10 cellular contexts compared by ENCODE assay signal in the genomic region with DNA sequence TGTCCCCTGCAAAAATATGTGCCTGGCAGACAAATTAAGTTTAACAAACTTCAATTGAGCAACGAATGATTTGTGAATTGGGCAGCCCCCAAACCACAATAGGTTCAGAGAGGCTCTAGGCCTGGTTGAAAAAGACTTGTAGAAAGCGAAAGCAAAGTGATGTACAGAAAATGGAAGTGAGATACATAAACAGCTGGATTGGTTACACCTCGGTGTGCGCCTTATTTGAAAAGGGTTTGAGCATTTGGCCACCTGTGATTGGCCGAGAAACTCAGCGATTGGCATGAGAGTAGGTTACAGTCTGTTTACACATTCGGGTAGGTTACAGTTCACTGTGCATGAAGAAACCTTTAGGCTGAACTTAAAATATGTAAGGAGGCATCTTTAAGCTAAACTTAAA.
DNase-seq lines count a peak whose midpoint lies in the region; ATAC-seq and TF ChIP-seq lines count a peak whose summit lies in the region.
"Had no signal": no experiment of that assay in that cellular context is flagged by ENCODE, and none has a peak within 500 bp of the region (broad histone marks: within the 10 kb centered on the region; RNA-seq: fewer than 3 reads in every experiment).

No MANE protein-coding gene starts in this region.

- no peaks in the 10 kb centered on the region for H3K27me3 Mint-ChIP-seq in activated CD8-positive, alpha-beta memory T cell treated with anti-CD3 and anti-CD28 coated beads, Interleukin-2, amount 10 ng/mL, durations not matched to agents 7 days and 5 days

- H3K36me3 ChIP-seq in WERI-Rb-1: no peaks in the 10 kb centered on the region
- H3K36me3 ChIP-seq: neural progenitor cell had no signal

- ATAC-seq in activated CD8-positive, alpha-beta memory T cell treated with anti-CD3 and anti-CD28 coated beads, Interleukin-2, amount 10 ng/mL, durations not matched to agents 7 days and 5 days: no peak
- ATAC-seq in HG02571 (IDR thresholded peaks at IDR 0.05; ENCODE audit: unreplicated experiment): peak; percentile 70
- ATAC-seq in HG03439 (IDR thresholded peaks at IDR 0.05; ENCODE audit: unreplicated experiment): peak; percentile 74

- H3K27ac ChIP-seq in WERI-Rb-1: no peak overlapping the region
- H3K27ac ChIP-seq: neural progenitor cell had no signal

- H3K4me3 Mint-ChIP-seq in activated CD8-positive, alpha-beta memory T cell treated with anti-CD3 and anti-CD28 coated beads, Interleukin-2, amount 10 ng/mL, durations not matched to agents 7 days and 5 days: no peak overlapping the region
- H3K4me3 Mint-ChIP-seq: neural progenitor cell had no signal

- no peak for TF ChIP-seq CTCF in WERI-Rb-1 (IDR thresholded peaks at IDR 0.05; ENCODE audit: low read depth, low read length)

- H3K4me1 Mint-ChIP-seq in activated CD8-positive, alpha-beta memory T cell treated with anti-CD3 and anti-CD28 coated beads, Interleukin-2, amount 10 ng/mL, durations not matched to agents 7 days and 5 days: peaks cover 7% of the 10 kb centered on the region

- CTCF ChIA-PET in activated CD8-positive, alpha-beta memory T cell treated with anti-CD3 and anti-CD28 coated beads, Interleukin-2, amount 10 ng/mL, durations not matched to agents 7 days and 5 days (lab: Charles Lee): no interaction called here

- DNase-seq in activated CD8-positive, alpha-beta memory T cell treated with anti-CD3 and anti-CD28 coated beads, Interleukin-2, amount 10 ng/mL, durations not matched to agents 7 days and 5 days: no peak
- DNase-seq in activated CD8-positive, alpha-beta memory T cell treated with anti-CD3 and anti-CD28 coated beads, Interleukin-2, amount 50 U/mL, for 4 hours: no peak
- DNase-seq in WERI-Rb-1 (no peak), amygdala (lab: John Stamatoyannopoulos, UW) (no peak), AG08396 (ENCODE audit: low spot score) (no peak), epidermal melanocyte (ENCODE audit: insufficient read length, low spot score) (no peak)
- DNase-seq: NCI-H748 treated with DMSO at 0.1 percent for 48 hours had no signal

- no peaks in the 10 kb centered on the region for H3K36me3 Mint-ChIP-seq in activated CD8-positive, alpha-beta memory T cell treated with anti-CD3 and anti-CD28 coated beads, Interleukin-2, amount 10 ng/mL, durations not matched to agents 7 days and 5 days
- H3K36me3 Mint-ChIP-seq: neural progenitor cell had no signal

- no peak overlapping the region for H3K4me3 ChIP-seq in WERI-Rb-1 (ENCODE audit: low read depth, low read length)
- H3K4me3 ChIP-seq: neural progenitor cell had no signal

- peaks cover 3% of the 10 kb centered on the region for H3K27me3 ChIP-seq in WERI-Rb-1 (ENCODE audit: insufficient read depth, low read depth, severe bottlenecking)
- H3K27me3 ChIP-seq: neural progenitor cell had no signal

- H3K9me3 Mint-ChIP-seq in activated CD8-positive, alpha-beta memory T cell treated with anti-CD3 and anti-CD28 coated beads, Interleukin-2, amount 10 ng/mL, durations not matched to agents 7 days and 5 days (ENCODE audit: low read depth): no peaks in the 10 kb centered on the region
- H3K9me3 Mint-ChIP-seq: neural progenitor cell had no signal

- H3K9me3 ChIP-seq in WERI-Rb-1 (ENCODE audit: severe bottlenecking): no peaks in the 10 kb centered on the region

- peak overlapping the region; percentile 16 for H3K27ac Mint-ChIP-seq in activated CD8-positive, alpha-beta memory T cell treated with anti-CD3 and anti-CD28 coated beads, Interleukin-2, amount 10 ng/mL, durations not matched to agents 7 days and 5 days
- H3K27ac Mint-ChIP-seq: neural progenitor cell had no signal
